Comparison of ENCODE assay signal across 8 cellular contexts in genomic region chr1:45508295-45509151, GRCh38. TPM values are rescaled to one million over a fixed set of nuclear protein-coding genes. Genes with fewer than 3 reads are reported as not detected.
DNase-seq lines count a peak whose midpoint lies in the region; ATAC-seq and TF ChIP-seq lines count a peak whose summit lies in the region.

No MANE protein-coding gene starts in this region.

- H4K20me1 ChIP-seq in Karpas-422 (ENCODE audit: insufficient read depth, low read depth, low read length) = peaks cover 5% of the 10 kb centered on the region; the same call in 1 of the 2 replicates

- no peak overlapping the region for H3K4me2 ChIP-seq in Karpas-422 (ENCODE audit: low read depth, low read length, poor library complexity, severe bottlenecking)

- TF ChIP-seq CTCF in Calu3 (IDR thresholded peaks at IDR 0.05; ENCODE audit: unreplicated experiment) = no peak
- TF ChIP-seq CTCF in chondrocyte (IDR thresholded peaks at IDR 0.05) = peak; percentile 27
- TF ChIP-seq CTCF in mucosa of descending colon (IDR thresholded peaks at IDR 0.05) = no peak
- TF ChIP-seq CTCF in lower leg skin (IDR thresholded peaks at IDR 0.05) = no peak

- TF ChIP-seq POLR2A in lower leg skin (IDR thresholded peaks at IDR 0.05) = no peak

- H3K79me2 ChIP-seq in Karpas-422 (ENCODE audit: low read length) = peaks cover 5% of the 10 kb centered on the region

- peaks cover 68% of the 10 kb centered on the region for H3K36me3 Mint-ChIP-seq in Calu3 (ENCODE audit: insufficient read depth, unreplicated experiment)
- peaks cover 22% of the 10 kb centered on the region for H3K36me3 Mint-ChIP-seq in chondrocyte (ENCODE audit: low read depth)
- peaks cover 0 to 26% (median 9%) of the 10 kb centered on the region in 3 donors for H3K36me3 Mint-ChIP-seq in immature natural killer cell

- intact Hi-C loops in Calu3 (cut with micrococcal nuclease; ENCODE audit: unreplicated experiment) = no loop called here
- intact Hi-C loops in mucosa of descending colon (cut with DNase I, micrococcal nuclease) = no loop called here
- intact Hi-C loops in lower leg skin (cut with DNase I; ENCODE audit: low total_unique reads) = no loop called here

- H2AFZ ChIP-seq in Karpas-422 (ENCODE audit: low read length) = no peak overlapping the region

- no peaks in the 10 kb centered on the region for H3K9me3 Mint-ChIP-seq in Calu3 (ENCODE audit: low read depth, unreplicated experiment)
- no peaks in the 10 kb centered on the region for H3K9me3 Mint-ChIP-seq in chondrocyte (ENCODE audit: low read depth)
- H3K9me3 Mint-ChIP-seq in immature natural killer cell = no peaks in the 10 kb centered on the region

- no peaks in the 10 kb centered on the region for H3K9me2 ChIP-seq in Karpas-422 (replicated peaks; ENCODE audit: insufficient read depth, low read length)

- H3K9ac ChIP-seq in Karpas-422 (ENCODE audit: low read length) = no peak overlapping the region

- no peak overlapping the region for H3K27ac ChIP-seq in Karpas-422 (ENCODE audit: low read length)

- H3K36me3 ChIP-seq in Karpas-422 (ENCODE audit: insufficient read depth, low read length) = peaks cover 35% of the 10 kb centered on the region
- H3K36me3 ChIP-seq in mucosa of descending colon (ENCODE audit: low read depth) = peaks cover 12% of the 10 kb centered on the region

- H3K4me1 ChIP-seq in Karpas-422 (ENCODE audit: low read length) (no peaks in the 10 kb centered on the region), mucosa of descending colon (ENCODE audit: low read depth) (no peaks in the 10 kb centered on the region)

- ATAC-seq in mucosa of descending colon (peak; percentile 9), HG02840 (IDR thresholded peaks at IDR 0.05; ENCODE audit: low FRiP score, unreplicated experiment) (no peak), GM21367 (IDR thresholded peaks at IDR 0.05; ENCODE audit: unreplicated experiment) (no peak)

- H3K4me1 Mint-ChIP-seq in Calu3 (ENCODE audit: low read depth, unreplicated experiment) = peaks cover 5% of the 10 kb centered on the region
- H3K4me1 Mint-ChIP-seq in chondrocyte (ENCODE audit: low read depth) = no peaks in the 10 kb centered on the region
- H3K4me1 Mint-ChIP-seq in immature natural killer cell = no peaks in the 10 kb centered on the region

- H3K4me3 ChIP-seq in Karpas-422 (ENCODE audit: low read length) (no peak overlapping the region), mucosa of descending colon (no peak overlapping the region), lower leg skin (ENCODE audit: low read depth, poor library complexity, severe bottlenecking) (no peak overlapping the region)

- H3K27me3 Mint-ChIP-seq in Calu3 (ENCODE audit: unreplicated experiment) (no peaks in the 10 kb centered on the region), chondrocyte (ENCODE audit: low read depth) (no peaks in the 10 kb centered on the region), immature natural killer cell (ENCODE audit: low read depth in 3 of 3) (peaks cover 0 to 4% (median 0%) of the 10 kb centered on the region in 3 donors)

- H3K9me3 ChIP-seq in Karpas-422 (ENCODE audit: low read length) (no peaks in the 10 kb centered on the region), mucosa of descending colon (no peaks in the 10 kb centered on the region)

- H3K27me3 ChIP-seq in Karpas-422 (ENCODE audit: low read length) = no peaks in the 10 kb centered on the region

- H3K4me3 Mint-ChIP-seq in Calu3 (ENCODE audit: low read depth, unreplicated experiment) = no peak overlapping the region
- no peak overlapping the region for H3K4me3 Mint-ChIP-seq in chondrocyte (ENCODE audit: unreplicated experiment)
- no peak overlapping the region for H3K4me3 Mint-ChIP-seq in immature natural killer cell

- DNase-seq in Calu3 = no peak
- DNase-seq in Karpas-422 = peak; percentile 67
- DNase-seq in chondrocyte (ENCODE audit: low spot score) = no peak
- DNase-seq in mucosa of descending colon = no peak
- no peak for DNase-seq in immature natural killer cell
- no peak for DNase-seq in lower leg skin (ENCODE audit: low spot score in 2 of 2)

- CTCF ChIA-PET in Calu3 (lab: Charles Lee) = no interaction called here

- 73 to 77% methylated on average over 15 of the region's 15 CpGs for WGBS in lower leg skin, 2 donors

- H3K27ac Mint-ChIP-seq in Calu3 (ENCODE audit: unreplicated experiment) = peak overlapping the region; percentile 24
- peak overlapping the region; percentile 62 for H3K27ac Mint-ChIP-seq in chondrocyte (ENCODE audit: unreplicated experiment)
- peak overlapping the region in 1 of 6 donors; percentile 1 for H3K27ac Mint-ChIP-seq in immature natural killer cell

- BruUV-seq in Calu3 (replicated peaks; lab: Mats Ljungman, UMichigan) = no TSS peak

RNA-seq across cellular contexts. Expression of gene MMACHC, which starts 8.4 kb away (rescaled TPM):
- total RNA-seq in Calu3 (2022) (13.6 and 15.5 TPM in 2 replicates), chondrocyte (4.6 to 8.9 TPM (median 5.9 TPM) in 3 replicates), mucosa of descending colon (10 to 100 TPM in 2 of 3 donors, 1 to 10 TPM in 1; 9.2 to 12.4 (median 11.2) TPM), lower leg skin (1 to 10 TPM; 1.3 to 3.8 (median 3.0) TPM)
- total RNA-seq in Karpas-422 (2014; rRNA removed; shearing (Covaris generic); ENCODE audit: low replicate concordance) = 5.5 and 13.8 TPM in 2 replicates
- 1 to 10 TPM in 1 of 3 donors, under 1 TPM in 1, not detected in 1; 0.41 to 2.0 TPM for polyA plus RNA-seq in immature natural killer cell

RNA-seq across cellular contexts. Expression of gene CCDC163, which starts 8.7 kb away (rescaled TPM):
- total RNA-seq in Calu3 (2022) = 4.9 and 6.0 TPM in 2 replicates
- total RNA-seq in Karpas-422 (2014; rRNA removed; shearing (Covaris generic); ENCODE audit: low replicate concordance) = 5.8 and 9.0 TPM in 2 replicates
- 1.6 to 2.0 TPM (median 1.8 TPM) in 3 replicates for total RNA-seq in chondrocyte
- total RNA-seq in mucosa of descending colon = 1 to 10 TPM; 1.3 to 1.6 (median 1.5) TPM
- 1 to 10 TPM; 3.6 to 5.3 (median 4.1) TPM for polyA plus RNA-seq in immature natural killer cell
- total RNA-seq in lower leg skin = 1 to 10 TPM in 3 of 4 donors, under 1 TPM in 1; 0.46 to 1.7 (median 1.3) TPM

RNA-seq across cellular contexts. Expression of gene PRDX1, which starts 13.2 kb away (rescaled TPM):
- 686 and 744 TPM in 2 replicates for total RNA-seq in Calu3 (2022)
- total RNA-seq in Karpas-422 (2014; rRNA removed; shearing (Covaris generic); ENCODE audit: low replicate concordance) = 289 and 397 TPM in 2 replicates
- total RNA-seq in chondrocyte = 291 to 523 TPM (median 297 TPM) in 3 replicates
- total RNA-seq in mucosa of descending colon = 100 to 1,000 TPM; 248 to 306 (median 295) TPM
- 100 to 1,000 TPM in 2 of 3 donors, 10 to 100 TPM in 1; 84.0 to 112 (median 112) TPM for polyA plus RNA-seq in immature natural killer cell
- 100 to 1,000 TPM; 216 to 325 (median 281) TPM for total RNA-seq in lower leg skin

RNA-seq across cellular contexts. Expression of gene TESK2, which starts 17.6 kb away (rescaled TPM):
- 1.8 and 2.3 TPM in 2 replicates for total RNA-seq in Calu3 (2022)
- total RNA-seq in Karpas-422 (2014; rRNA removed; shearing (Covaris generic); ENCODE audit: low replicate concordance) = 1.3 and 1.5 TPM in 2 replicates
- 1.3 to 2.7 TPM (median 1.6 TPM) in 3 replicates for total RNA-seq in chondrocyte
- 10 to 100 TPM; 10.7 to 19.9 (median 10.8) TPM for total RNA-seq in mucosa of descending colon
- polyA plus RNA-seq in immature natural killer cell = 1 to 10 TPM in 2 of 3 donors, not detected in 1; 1.8 to 3.3 TPM
- 10 to 100 TPM; 16.9 to 23.8 (median 20.0) TPM for total RNA-seq in lower leg skin

RNA-seq across cellular contexts. Expression of gene AKR1A1, which starts 42.1 kb away (rescaled TPM):
- total RNA-seq in Calu3 (2022) (111 and 119 TPM in 2 replicates), chondrocyte (154 to 206 TPM (median 167 TPM) in 3 replicates), mucosa of descending colon (100 to 1,000 TPM; 118 to 206 (median 190) TPM), lower leg skin (10 to 100 TPM; 42.1 to 79.2 (median 57.8) TPM)
- 79.0 and 120 TPM in 2 replicates for total RNA-seq in Karpas-422 (2014; rRNA removed; shearing (Covaris generic); ENCODE audit: low replicate concordance)
- polyA plus RNA-seq in immature natural killer cell = 100 to 1,000 TPM in 1 of 3 donors, 10 to 100 TPM in 2; 89.1 to 133 (median 94.6) TPM
